Comparison of ENCODE assay signal across 8 cellular contexts in the genomic region with DNA sequence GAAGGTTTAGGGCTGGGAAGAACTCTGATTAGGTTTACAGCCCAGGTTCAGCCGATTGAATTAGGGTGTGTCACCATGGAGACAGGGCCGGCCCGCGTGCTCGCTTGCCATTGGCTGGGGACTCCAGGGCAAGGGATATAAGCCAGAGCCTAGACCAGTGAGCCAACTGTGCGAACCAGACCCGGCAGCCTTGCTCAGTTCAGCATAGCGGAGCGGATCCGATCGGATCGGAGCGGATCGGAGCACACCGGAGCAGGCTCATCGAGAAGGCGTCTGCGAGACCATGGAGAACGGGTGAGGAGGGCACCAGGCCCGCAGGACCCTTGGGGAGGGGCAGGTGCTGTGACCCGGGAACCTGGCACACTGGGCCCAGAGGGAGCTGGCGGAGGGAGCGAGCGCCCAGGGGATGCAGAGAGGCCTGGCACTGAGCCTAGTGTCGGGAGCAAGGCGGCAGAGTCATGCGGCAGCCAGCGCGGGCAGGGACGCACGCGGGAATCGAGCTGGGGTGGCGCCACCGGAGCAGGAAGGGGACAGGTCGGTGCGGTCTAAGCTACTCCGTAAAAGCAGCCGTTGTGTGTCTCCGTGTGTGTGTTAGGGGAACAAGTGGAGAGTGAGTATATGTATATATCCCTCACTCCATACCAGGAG. TPM values are rescaled to one million over a fixed set of nuclear protein-coding genes. Genes with fewer than 3 reads are reported as not detected.
DNase-seq lines count a peak whose midpoint lies in the region; ATAC-seq, FAIRE-seq and TF ChIP-seq lines count a peak whose summit lies in the region.

Gene PNP, plus strand, starts transcription at position 165 of the 648 bp plus-strand sequence. Its CDS starts 119 bp downstream, at position 284.

- peaks cover 7 to 13% of the 10 kb centered on the region in 2 donors for H3K36me3 ChIP-seq in kidney (ENCODE audit: control insufficient read depth in 1 of 2, insufficient read depth in 2 of 2, low read length in 2 of 2)

- intact Hi-C loops in kidney (cut with DNase I): no loop called here

- peak within 1 kb of the TSS; percentile 88 to 93 for H3K9ac ChIP-seq in kidney (ENCODE audit: low read length in 2 of 2)

- H3K27ac ChIP-seq in kidney (ENCODE audit: low read depth in 2 of 2, low read length in 2 of 2): peak within 1 kb of the TSS; percentile 91 to 96

- H3K9me3 ChIP-seq in kidney (ENCODE audit: control insufficient read depth in 1 of 2, low read length in 2 of 2): no peaks in the 10 kb centered on the region

- peak; percentile 99 for TF ChIP-seq POLR2A in GM19193 (IDR thresholded peaks at IDR 0.05; ENCODE audit: extremely low read depth, insufficient read depth, insufficient read length)

- DNase-seq in Ammon's horn (ENCODE audit: low spot score): peak; percentile 95
- DNase-seq in NCI-H460 (ENCODE audit: extremely low read depth, low read depth): peak; percentile 88
- peak; percentile 83 for DNase-seq in activated CD4-positive, CD25-positive, alpha-beta regulatory T cell treated with anti-CD3 and anti-CD28 coated beads, Interleukin-2, amount 50 U/mL, for 72 hours
- peak; percentile 94 for DNase-seq in cerebellar cortex (ENCODE audit: low spot score)
- peak; percentile 96 for DNase-seq in kidney
- DNase-seq in stimulated activated CD4-positive, alpha-beta T cell treated with anti-CD3 and anti-CD28 coated beads, Interleukin-15, amount 100 ng/mL, for 24 hours: peak; percentile 93

- no peak for TF ChIP-seq CTCF in kidney (IDR thresholded peaks at IDR 0.05; ENCODE audit: borderline replicate concordance, extremely low read depth, insufficient read depth)

- H3K4me1 ChIP-seq in kidney (ENCODE audit: control insufficient read depth in 1 of 2, insufficient read depth in 1 of 2, low read depth in 1 of 2, low read length in 2 of 2): peaks cover 9 to 16% of the 10 kb centered on the region in 2 donors

- peak within 1 kb of the TSS; percentile 94 to 100 for H3K4me3 ChIP-seq in kidney (ENCODE audit: low read length in 2 of 2)

- ATAC-seq in HG03432 (IDR thresholded peaks at IDR 0.05; ENCODE audit: unreplicated experiment): peak; percentile 97

- FAIRE-seq in kidney (lab: Jason Lieb, UNC): no peak

RNA-seq across cellular contexts. Expression of gene PNP, which starts in this region (rescaled TPM):
- 83.5 and 89.9 TPM in 2 replicates for total RNA-seq in NCI-H460 (2014; rRNA removed; shearing (Covaris generic))
- 141 and 157 TPM in 2 replicates for polyA plus RNA-seq in NCI-H460 (2014; cell fraction: nucleus; rRNA removed)
- 80.7 TPM for total RNA-seq in kidney
- polyA plus RNA-seq in kidney (ENCODE audit: insufficient read depth, low read depth, low replicate concordance): 183 TPM

Comparison
In these comparisons a context has a peak if more than half of its experiments do, and no peak if none do; other contexts are left out.
1. Peak in every context shown above with its lines: DNase-seq, ATAC-seq, H3K4me3 ChIP-seq and H3K27ac ChIP-seq.